Comparison of ENCODE assay signal across 8 cellular contexts in the genomic region with DNA sequence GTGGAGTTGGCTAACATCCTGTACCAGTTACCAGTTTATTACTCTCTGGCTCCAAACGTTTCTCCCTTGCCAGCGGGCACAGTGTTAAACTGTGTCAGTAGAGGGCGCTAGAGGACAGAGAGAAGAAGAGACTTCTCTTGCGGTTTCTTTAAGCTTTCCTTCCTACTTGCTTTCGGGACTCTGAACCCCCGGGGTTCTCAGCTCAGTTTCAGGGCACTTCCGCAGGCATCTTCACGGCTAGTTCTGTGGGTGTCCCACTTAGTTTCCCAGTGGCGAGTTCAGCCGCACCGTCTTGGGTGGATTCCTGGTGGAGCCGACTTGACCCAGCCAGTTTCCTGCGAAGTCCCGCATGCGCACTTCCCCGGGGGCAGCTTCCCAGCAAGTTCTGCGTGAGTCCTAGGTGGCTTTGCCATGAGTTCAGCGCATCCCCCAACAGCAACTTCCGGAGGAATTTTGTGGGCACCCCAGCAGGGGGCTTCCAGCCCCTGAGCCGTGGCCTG.
A peak's percentile ranks its signal among the peaks of the same experiment; 100 is the strongest.
DNase-seq lines count a peak whose midpoint lies in the region; ATAC-seq lines count a peak whose summit lies in the region.

No MANE protein-coding gene starts in this region.

- peak; percentile 55 for ATAC-seq in HG03045 (IDR thresholded peaks at IDR 0.05; ENCODE audit: unreplicated experiment)
- ATAC-seq in GM21737 (IDR thresholded peaks at IDR 0.05; ENCODE audit: unreplicated experiment): no peak

- peak; percentile 87 for DNase-seq in EH (ENCODE audit: low read depth)
- DNase-seq in NCI-H345 treated with DMSO at 0.1 percent for 48 hours (lab: John Stamatoyannopoulos, UW; ENCODE audit: unreplicated experiment): peak; percentile 61
- peak; percentile 75 for DNase-seq in activated CD4-positive, CD25-positive, alpha-beta regulatory T cell treated with anti-CD3 and anti-CD28 coated beads, Interleukin-2, amount 50 U/mL, for 16 hours (ENCODE audit: low read depth, low spot score)
- peak; percentile 82 for DNase-seq in central memory CD4-positive, alpha-beta T cell
- peak; percentile 79 for DNase-seq in iris pigment epithelial cell (ENCODE audit: low read depth)
- DNase-seq in stimulated activated CD4-positive, alpha-beta T cell treated with anti-CD3 and anti-CD28 coated beads, Interleukin-12 subunit alpha, Interleukin-12 subunit beta, amount 100 ng/mL, for 4 hours: peak; percentile 67
